In genomic region chr9:33466565-33467495, GRCh38 we compare ENCODE assay signal across 9 cellular contexts. TPM values are rescaled to one million over a fixed set of nuclear protein-coding genes. Genes with fewer than 3 reads are reported as not detected.
DNase-seq lines count a peak whose midpoint lies in the region; ATAC-seq and TF ChIP-seq lines count a peak whose summit lies in the region.
"Had no signal": no experiment of that assay in that cellular context is flagged by ENCODE, and none has a peak within 500 bp of the region (broad histone marks: within the 10 kb centered on the region; RNA-seq: fewer than 3 reads in every experiment).

No MANE protein-coding gene starts in this region.

- H3K9me3 Mint-ChIP-seq in endodermal cell, result no peaks in the 10 kb centered on the region
- no peaks in the 10 kb centered on the region for H3K9me3 Mint-ChIP-seq in naive thymus-derived CD8-positive, alpha-beta T cell

- peaks cover 80% of the 10 kb centered on the region for H3K36me3 Mint-ChIP-seq in endodermal cell (ENCODE audit: low read depth)
- peaks cover 0 to 92% (median 25%) of the 10 kb centered on the region in 3 donors for H3K36me3 Mint-ChIP-seq in naive thymus-derived CD8-positive, alpha-beta T cell

- POLR2A ChIA-PET in naive thymus-derived CD8-positive, alpha-beta T cell (lab: Charles Lee), result interaction anchor here (0.6 to 4.2 kb wide), 12 partner anchors 9 to 93 kb away, joined by 3 to 33 read pairs (median 4); partner anchors contain the start of genes AQP3 and AQP7

- H3K36me3 ChIP-seq in endodermal cell (ENCODE audit: control insufficient read depth, insufficient read depth, low read length) (peaks cover 78% of the 10 kb centered on the region), suprapubic skin (peaks cover 99% of the 10 kb centered on the region)

- H3K4me1 Mint-ChIP-seq in endodermal cell, result no peaks in the 10 kb centered on the region
- peaks cover 6 to 18% (median 8%) of the 10 kb centered on the region in 4 donors for H3K4me1 Mint-ChIP-seq in naive thymus-derived CD8-positive, alpha-beta T cell

- TF ChIP-seq POLR2A in suprapubic skin (IDR thresholded peaks at IDR 0.05), result no peak

- H3K27ac ChIP-seq in endodermal cell (ENCODE audit: low read depth, low read length), result no peak overlapping the region
- H3K27ac ChIP-seq in suprapubic skin, result no peak overlapping the region
- H3K27ac ChIP-seq: BLaER1 had no signal

- DNase-seq in NCI-H1105 treated with DMSO at 0.1 percent for 48 hours (lab: John Stamatoyannopoulos, UW) (peak; percentile 24), NCI-H1105 (lab: John Stamatoyannopoulos, UW) (no peak), NCI-H1092 treated with DMSO at 0.1 percent for 48 hours (lab: John Stamatoyannopoulos, UW) (peak; percentile 7), endodermal cell (peak; percentile 95), suprapubic skin (ENCODE audit: low spot score in 2 of 2) (peak in 1 of 2 donors; percentile 76)
- DNase-seq in activated CD8-positive, alpha-beta memory T cell treated with anti-CD3 and anti-CD28 coated beads for 24 hours, result peak; percentile 89
- DNase-seq in naive thymus-derived CD8-positive, alpha-beta T cell, result peak; percentile 34 to 81 (median 70)

- H3K4me3 Mint-ChIP-seq in endodermal cell, result no peak overlapping the region
- no peak overlapping the region for H3K4me3 Mint-ChIP-seq in naive thymus-derived CD8-positive, alpha-beta T cell

- TF ChIP-seq EP300 in suprapubic skin (IDR thresholded peaks at IDR 0.05), result no peak

- TF ChIP-seq CTCF in endodermal cell (conservative IDR thresholded peaks at IDR 0.05), result peak; percentile 98
- TF ChIP-seq CTCF in suprapubic skin (IDR thresholded peaks at IDR 0.05), result peak; percentile 94 to 98

- peak; percentile 80 to 88 for ATAC-seq in naive thymus-derived CD8-positive, alpha-beta T cell
- no peak for ATAC-seq in GM21526 (IDR thresholded peaks at IDR 0.05; ENCODE audit: low FRiP score, unreplicated experiment)

- H3K4me1 ChIP-seq in endodermal cell (ENCODE audit: control insufficient read depth, insufficient read depth, low read length) (no peaks in the 10 kb centered on the region), suprapubic skin (peaks cover 22% of the 10 kb centered on the region)

- 82 to 100% methylated on average over 11 to 24 of the region's 24 CpGs for WGBS in endodermal cell (ENCODE audit: insufficient coverage in 1 of 2, insufficient read length in 1 of 2), 2 experiments
- WGBS in suprapubic skin, result 69% methylated on average over 10 of the region's 24 CpGs

- no peaks in the 10 kb centered on the region for H3K9me3 ChIP-seq in endodermal cell (ENCODE audit: control insufficient read depth, low read length)
- H3K9me3 ChIP-seq in suprapubic skin, result no peaks in the 10 kb centered on the region
- H3K9me3 ChIP-seq: BLaER1 had no signal

- H3K27ac Mint-ChIP-seq in endodermal cell, result no peak overlapping the region
- H3K27ac Mint-ChIP-seq in naive thymus-derived CD8-positive, alpha-beta T cell, result peak overlapping the region; percentile 19 to 82 (median 57)

- H3K4me3 ChIP-seq in endodermal cell (ENCODE audit: low read length), result no peak overlapping the region
- no peak overlapping the region for H3K4me3 ChIP-seq in suprapubic skin
- H3K4me3 ChIP-seq: BLaER1 had no signal

- H3K27me3 Mint-ChIP-seq in endodermal cell (ENCODE audit: insufficient read depth), result no peaks in the 10 kb centered on the region
- H3K27me3 Mint-ChIP-seq in naive thymus-derived CD8-positive, alpha-beta T cell, result no peaks in the 10 kb centered on the region

- no peak overlapping the region for H3K9ac ChIP-seq in endodermal cell (ENCODE audit: extremely low read depth, low read length, poor library complexity, severe bottlenecking)
- H3K9ac ChIP-seq: BLaER1 had no signal

- H3K27me3 ChIP-seq in endodermal cell (ENCODE audit: control insufficient read depth, insufficient read depth, low read length, poor library complexity, severe bottlenecking) (no peaks in the 10 kb centered on the region), suprapubic skin (no peaks in the 10 kb centered on the region)
- H3K27me3 ChIP-seq: BLaER1 had no signal

RNA-seq across cellular contexts. Expression of gene NOL6, which starts 6.9 kb away (rescaled TPM):
- 10 to 100 TPM; 34.2 to 34.6 TPM for total RNA-seq in endodermal cell
- polyA plus RNA-seq in endodermal cell (2013, experiment 1 of 2), result 19.9 TPM
- polyA plus RNA-seq in endodermal cell (2013, experiment 2 of 2), result 18.1 TPM
- total RNA-seq in naive thymus-derived CD8-positive, alpha-beta T cell, result 10 to 100 TPM; 42.7 to 47.2 TPM
- polyA plus RNA-seq in naive thymus-derived CD8-positive, alpha-beta T cell, result 10 to 100 TPM; 13.5 to 29.2 (median 19.3) TPM
- 10 to 100 TPM; 40.4 to 50.4 (median 44.1) TPM for total RNA-seq in suprapubic skin

RNA-seq across cellular contexts. Expression of gene AQP3, which starts 19.4 kb away (rescaled TPM):
- total RNA-seq in endodermal cell (1 to 10 TPM; 2.2 to 2.7 TPM), suprapubic skin (1,000 to 10,000 TPM; 1,277 to 1,951 (median 1,548) TPM)
- 3.4 TPM for polyA plus RNA-seq in endodermal cell (2013, experiment 1 of 2)
- 2.7 TPM for polyA plus RNA-seq in endodermal cell (2013, experiment 2 of 2)
- 10 to 100 TPM; 71.6 to 72.8 TPM for total RNA-seq in naive thymus-derived CD8-positive, alpha-beta T cell
- 100 to 1,000 TPM; 124 to 166 (median 145) TPM for polyA plus RNA-seq in naive thymus-derived CD8-positive, alpha-beta T cell

RNA-seq across cellular contexts. Expression of gene ANKRD18B, which starts 57.2 kb away (rescaled TPM):
- total RNA-seq in endodermal cell (1 to 10 TPM; 6.7 to 9.7 TPM), suprapubic skin (10 to 100 TPM in 3 of 4 donors, 1 to 10 TPM in 1; 9.5 to 27.0 (median 15.7) TPM)
- polyA plus RNA-seq in endodermal cell (2013, experiment 1 of 2), result 9.4 TPM
- polyA plus RNA-seq in endodermal cell (2013, experiment 2 of 2), result 8.7 TPM
- under 1 TPM in 1 of 2 experiments, not detected in 1; 0.88 TPM for total RNA-seq in naive thymus-derived CD8-positive, alpha-beta T cell
- polyA plus RNA-seq in naive thymus-derived CD8-positive, alpha-beta T cell, result not detected

Comparison
In these comparisons a context has a peak if more than half of its experiments do, and no peak if none do; other contexts are left out.
1. RNA of gene AQP3, which starts 19.4 kb away (total RNA-seq): 1,277 to 1,951 TPM in suprapubic skin and 71.6 to 72.8 TPM in naive thymus-derived CD8-positive, alpha-beta T cell; 2.2 to 2.7 TPM in endodermal cell; every median in the first group is over 10 times any median in the second.
2. RNA of gene ANKRD18B, which starts 57.2 kb away (total RNA-seq): 9.5 to 27.0 TPM in suprapubic skin and 6.7 to 9.7 TPM in endodermal cell; 0.88 TPM in naive thymus-derived CD8-positive, alpha-beta T cell; every median in the first group is over 4 times any median in the second.